In genomic region chr4:158786155-158786581, GRCh38 we compare ENCODE assay signal across 12 cellular contexts. TPM values are rescaled to one million over a fixed set of nuclear protein-coding genes. Genes with fewer than 3 reads are reported as not detected.
DNase-seq lines count a peak whose midpoint lies in the region; ATAC-seq and TF ChIP-seq lines count a peak whose summit lies in the region.
"Had no signal": no experiment of that assay in that cellular context is flagged by ENCODE, and none has a peak within 500 bp of the region (broad histone marks: within the 10 kb centered on the region; RNA-seq: fewer than 3 reads in every experiment).

No MANE protein-coding gene starts in this region.

- H3K27ac ChIP-seq in muscle layer of colon (ENCODE audit: low read depth, low read length): peak overlapping the region; percentile 14
- peak overlapping the region; percentile 10 to 72 for H3K27ac ChIP-seq in uterus

- no peaks in the 10 kb centered on the region for H3K27me3 ChIP-seq in endocrine pancreas (ENCODE audit: control insufficient read depth, insufficient read depth, low read length)
- no peaks in the 10 kb centered on the region for H3K27me3 ChIP-seq in muscle layer of colon (ENCODE audit: control insufficient read depth in 1 of 2, insufficient read depth in 2 of 2, low read length in 2 of 2)
- no peaks in the 10 kb centered on the region for H3K27me3 ChIP-seq in uterus

- peaks cover 12% of the 10 kb centered on the region for H3K4me1 ChIP-seq in endocrine pancreas (ENCODE audit: control insufficient read depth, insufficient read depth, low read length)
- H3K4me1 ChIP-seq in muscle layer of colon (ENCODE audit: insufficient read depth, low read length): peaks cover 72% of the 10 kb centered on the region
- H3K4me1 ChIP-seq in uterus: peaks cover 0 to 5% of the 10 kb centered on the region in 2 donors

- TF ChIP-seq CTCF in uterus (IDR thresholded peaks at IDR 0.05): no peak

- DNase-seq in Right ventricle myocardium inferior (ENCODE audit: missing footprints): no peak
- no peak for DNase-seq in cardiac septum (ENCODE audit: low spot score)
- no peak for DNase-seq in uterus
- no peak for DNase-seq in SW480 (ENCODE audit: low spot score)
- no peak for DNase-seq in NCI-H524 treated with DMSO at 0.1 percent for 48 hours (lab: John Stamatoyannopoulos, UW)
- no peak for DNase-seq in activated CD4-positive, CD25-positive, alpha-beta regulatory T cell (lab: John Stamatoyannopoulos, UW)
- DNase-seq: activated effector memory CD4-positive, alpha-beta T cell treated with anti-CD3 and anti-CD28 coated beads, Interleukin-2, amount 50 U/mL, for 16 hours; NCI-H1694 treated with DMSO at 0.1 percent for 48 hours; RPMI8226 had no signal

- peak overlapping the region; percentile 25 for H3K4me3 ChIP-seq in endocrine pancreas (ENCODE audit: control insufficient read depth, insufficient read depth, low read length)
- H3K4me3 ChIP-seq in muscle layer of colon (ENCODE audit: low read depth in 1 of 2, low read length in 2 of 2): peak overlapping the region in 1 of 2 donors; percentile 22
- H3K4me3 ChIP-seq in uterus: no peak overlapping the region

- H3K9me3 ChIP-seq in endocrine pancreas (ENCODE audit: control insufficient read depth, low read length): no peaks in the 10 kb centered on the region
- H3K9me3 ChIP-seq in muscle layer of colon (ENCODE audit: low read length): no peaks in the 10 kb centered on the region
- no peaks in the 10 kb centered on the region for H3K9me3 ChIP-seq in uterus

- no peak for TF ChIP-seq POLR2A in uterus (IDR thresholded peaks at IDR 0.05)

- intact Hi-C loops in Right ventricle myocardium inferior (cut with DNase I) (no loop called here), cardiac septum (cut with DNase I) (no loop called here), uterus (cut with DNase I; ENCODE audit: low total_unique reads) (no loop called here)

- peak; percentile 38 for ATAC-seq in Right ventricle myocardium inferior
- ATAC-seq: WTC11 had no signal

- H3K36me3 ChIP-seq in endocrine pancreas (ENCODE audit: control insufficient read depth, insufficient read depth, low read length): no peaks in the 10 kb centered on the region
- H3K36me3 ChIP-seq in muscle layer of colon (ENCODE audit: insufficient read depth, low read length): no peaks in the 10 kb centered on the region
- H3K36me3 ChIP-seq in uterus: no peaks in the 10 kb centered on the region

- H3K9ac ChIP-seq in endocrine pancreas (ENCODE audit: control insufficient read depth, insufficient read depth, low read length): no peak overlapping the region
- H3K9ac ChIP-seq in muscle layer of colon (ENCODE audit: low read length): no peak overlapping the region

RNA-seq across cellular contexts. Expression of gene FNIP2, which starts 17.3 kb away (rescaled TPM):
- total RNA-seq in Right ventricle myocardium inferior: 46.2 TPM
- total RNA-seq in cardiac septum: 38.5 TPM
- 10 to 100 TPM in 3 of 4 donors, 1 to 10 TPM in 1; 8.5 to 61.9 (median 29.6) TPM for total RNA-seq in uterus
